ENCODE assay signal across 18 cellular contexts in genomic region chr4:10671750-10672149, GRCh38. TPM values are rescaled to one million over a fixed set of nuclear protein-coding genes. Genes with fewer than 3 reads are reported as not detected.
A peak's percentile ranks its signal among the peaks of the same experiment; 100 is the strongest.
DNase-seq lines count a peak whose midpoint lies in the region; ATAC-seq and TF ChIP-seq lines count a peak whose summit lies in the region.
"Had no signal": no experiment of that assay in that cellular context is flagged by ENCODE, and none has a peak within 500 bp of the region (broad histone marks: within the 10 kb centered on the region; RNA-seq: fewer than 3 reads in every experiment).

No MANE protein-coding gene starts in this region.

- peak; percentile 45 for ATAC-seq in CD8-positive, alpha-beta T cell
- ATAC-seq in activated CD8-positive, alpha-beta T cell treated with anti-CD3 and anti-CD28 coated beads for 36 hours = peak; percentile 22
- no peak for ATAC-seq in natural killer cell
- ATAC-seq in HG02798 (IDR thresholded peaks at IDR 0.05; ENCODE audit: poor library complexity, unreplicated experiment) = no peak
- no peak for ATAC-seq in GM19035 (IDR thresholded peaks at IDR 0.05; ENCODE audit: unreplicated experiment)

- no peak for TF ChIP-seq CTCF in CD8-positive, alpha-beta T cell (IDR thresholded peaks at IDR 0.05)
- no peak for TF ChIP-seq CTCF in activated CD8-positive, alpha-beta T cell treated with anti-CD3 and anti-CD28 coated beads for 36 hours (IDR thresholded peaks at IDR 0.05)
- TF ChIP-seq CTCF in natural killer cell (IDR thresholded peaks at IDR 0.05) = no peak

- intact Hi-C loops in CD8-positive, alpha-beta T cell (cut with DNase I, micrococcal nuclease) = no loop called here
- intact Hi-C loops in activated CD8-positive, alpha-beta T cell treated with anti-CD3 and anti-CD28 coated beads for 36 hours (cut with micrococcal nuclease) = loop anchor here (5.0 kb wide), 1 partner anchor 56 kb away; no protein-coding TSS in a partner anchor
- intact Hi-C loops in natural killer cell (cut with micrococcal nuclease) = no loop called here

- H3K27me3 Mint-ChIP-seq in T-helper 1 cell treated with Interleukin-12 subunit alpha and Interleukin-12 subunit beta and Interleukin-4 antibody, amounts not matched to agents 30 μg/mL and 1 μg/mL, for 36 hours (ENCODE audit: low read depth) = no peaks in the 10 kb centered on the region
- H3K27me3 Mint-ChIP-seq in CD8-positive, alpha-beta T cell (ENCODE audit: low read depth) = no peaks in the 10 kb centered on the region
- H3K27me3 Mint-ChIP-seq in activated CD8-positive, alpha-beta T cell treated with anti-CD3 and anti-CD28 coated beads for 36 hours = no peaks in the 10 kb centered on the region
- H3K27me3 Mint-ChIP-seq in natural killer cell (ENCODE audit: low read depth in 2 of 2) = no peaks in the 10 kb centered on the region

- DNase-seq in T-helper 1 cell (no peak), natural killer cell (no peak), NCI-H187 treated with DMSO at 0.1 percent for 48 hours (lab: John Stamatoyannopoulos, UW) (no peak)
- DNase-seq in CD8-positive, alpha-beta T cell = peak in 1 of 7 experiments; percentile 24
- DNase-seq in activated CD8-positive, alpha-beta T cell treated with anti-CD3 and anti-CD28 coated beads for 36 hours = no peak
- DNase-seq: adrenal gland, EL, glutamatergic neuron, mesendoderm, NCI-H510A treated with DMSO at 0.1 percent for 48 hours, nephron progenitor cell, sigmoid colon, transverse colon had no signal

- POLR2A ChIA-PET in CD8-positive, alpha-beta T cell (lab: Charles Lee) = no interaction called here
- POLR2A ChIA-PET in activated CD8-positive, alpha-beta T cell treated with anti-CD3 and anti-CD28 coated beads for 36 hours (lab: Charles Lee) = interaction anchor here (0.7 kb wide), 1 partner anchor 15 kb away, joined by 4 read pairs; no protein-coding TSS in a partner anchor

- no peak overlapping the region for H3K4me3 ChIP-seq in CD8-positive, alpha-beta T cell (ENCODE audit: low read depth, low read length)
- H3K4me3 ChIP-seq: adrenal gland, sigmoid colon, transverse colon had no signal

- H3K36me3 ChIP-seq in CD8-positive, alpha-beta T cell (ENCODE audit: insufficient read depth, low read length) = no peaks in the 10 kb centered on the region
- H3K36me3 ChIP-seq: adrenal gland, sigmoid colon, transverse colon had no signal

- H3K4me1 Mint-ChIP-seq in T-helper 1 cell treated with Interleukin-12 subunit alpha and Interleukin-12 subunit beta and Interleukin-4 antibody, amounts not matched to agents 30 μg/mL and 1 μg/mL, for 36 hours (ENCODE audit: low read depth) = peaks cover 33% of the 10 kb centered on the region
- peaks cover 24% of the 10 kb centered on the region for H3K4me1 Mint-ChIP-seq in CD8-positive, alpha-beta T cell (ENCODE audit: low read depth)
- H3K4me1 Mint-ChIP-seq in activated CD8-positive, alpha-beta T cell treated with anti-CD3 and anti-CD28 coated beads for 36 hours (ENCODE audit: low read depth) = peaks cover 38% of the 10 kb centered on the region
- peaks cover 23 to 30% of the 10 kb centered on the region in 2 donors for H3K4me1 Mint-ChIP-seq in natural killer cell

- peaks cover 23% of the 10 kb centered on the region for H3K4me1 ChIP-seq in CD8-positive, alpha-beta T cell (ENCODE audit: insufficient read depth, low read length)
- H3K4me1 ChIP-seq: adrenal gland, parathyroid adenoma, sigmoid colon, transverse colon had no signal

- peaks cover 9% of the 10 kb centered on the region for H3K36me3 Mint-ChIP-seq in T-helper 1 cell treated with Interleukin-12 subunit alpha and Interleukin-12 subunit beta and Interleukin-4 antibody, amounts not matched to agents 30 μg/mL and 1 μg/mL, for 36 hours (ENCODE audit: low read depth)
- H3K36me3 Mint-ChIP-seq in CD8-positive, alpha-beta T cell = no peaks in the 10 kb centered on the region
- H3K36me3 Mint-ChIP-seq in activated CD8-positive, alpha-beta T cell treated with anti-CD3 and anti-CD28 coated beads for 36 hours (ENCODE audit: low read depth) = no peaks in the 10 kb centered on the region
- H3K36me3 Mint-ChIP-seq in natural killer cell = no peaks in the 10 kb centered on the region

- CTCF ChIA-PET in CD8-positive, alpha-beta T cell (lab: Charles Lee) = interaction anchor here (0.6 to 1.3 kb wide), 3 partner anchors 10 to 66 kb away, joined by 3 read pairs; no protein-coding TSS in a partner anchor
- CTCF ChIA-PET in activated CD8-positive, alpha-beta T cell treated with anti-CD3 and anti-CD28 coated beads for 36 hours (lab: Charles Lee) = no interaction called here

- no peaks in the 10 kb centered on the region for H3K27me3 ChIP-seq in CD8-positive, alpha-beta T cell (ENCODE audit: insufficient read depth, low read length)
- H3K27me3 ChIP-seq: adrenal gland, sigmoid colon, transverse colon had no signal

- H3K27ac ChIP-seq in CD8-positive, alpha-beta T cell (ENCODE audit: low read depth, low read length) = peak overlapping the region; percentile 59
- H3K27ac ChIP-seq: 22Rv1, adrenal gland, parathyroid adenoma, sigmoid colon, transverse colon had no signal

- peak overlapping the region; percentile 87 for H3K27ac Mint-ChIP-seq in T-helper 1 cell treated with Interleukin-12 subunit alpha and Interleukin-12 subunit beta and Interleukin-4 antibody, amounts not matched to agents 30 μg/mL and 1 μg/mL, for 36 hours
- peak overlapping the region; percentile 94 for H3K27ac Mint-ChIP-seq in CD8-positive, alpha-beta T cell
- H3K27ac Mint-ChIP-seq in activated CD8-positive, alpha-beta T cell treated with anti-CD3 and anti-CD28 coated beads for 36 hours = peak overlapping the region; percentile 92
- peak overlapping the region; percentile 73 to 83 for H3K27ac Mint-ChIP-seq in natural killer cell
- H3K27ac Mint-ChIP-seq: nephron progenitor cell had no signal

- H3K9me3 Mint-ChIP-seq in T-helper 1 cell treated with Interleukin-12 subunit alpha and Interleukin-12 subunit beta and Interleukin-4 antibody, amounts not matched to agents 30 μg/mL and 1 μg/mL, for 36 hours = peaks cover 20% of the 10 kb centered on the region
- H3K9me3 Mint-ChIP-seq in CD8-positive, alpha-beta T cell = no peaks in the 10 kb centered on the region
- peaks cover 4% of the 10 kb centered on the region for H3K9me3 Mint-ChIP-seq in activated CD8-positive, alpha-beta T cell treated with anti-CD3 and anti-CD28 coated beads for 36 hours
- H3K9me3 Mint-ChIP-seq in natural killer cell = no peaks in the 10 kb centered on the region
- H3K9me3 Mint-ChIP-seq: nephron progenitor cell had no signal

- H3K4me3 Mint-ChIP-seq in T-helper 1 cell treated with Interleukin-12 subunit alpha and Interleukin-12 subunit beta and Interleukin-4 antibody, amounts not matched to agents 30 μg/mL and 1 μg/mL, for 36 hours = peak overlapping the region; percentile 22
- H3K4me3 Mint-ChIP-seq in CD8-positive, alpha-beta T cell = peak overlapping the region; percentile 23
- H3K4me3 Mint-ChIP-seq in activated CD8-positive, alpha-beta T cell treated with anti-CD3 and anti-CD28 coated beads for 36 hours = no peak overlapping the region
- H3K4me3 Mint-ChIP-seq in natural killer cell = peak overlapping the region; percentile 56
- H3K4me3 Mint-ChIP-seq: nephron progenitor cell had no signal

- H3K9me3 ChIP-seq in CD8-positive, alpha-beta T cell (ENCODE audit: low read length) = no peaks in the 10 kb centered on the region
- H3K9me3 ChIP-seq: adrenal gland, sigmoid colon, transverse colon had no signal

RNA-seq across cellular contexts. Expression of gene CLNK, which starts 12.8 kb away (rescaled TPM):
- total RNA-seq in CD8-positive, alpha-beta T cell = not detected
- under 1 TPM in 1 of 2 experiments, not detected in 1; 0.18 TPM for total RNA-seq in activated CD8-positive, alpha-beta T cell treated with anti-CD3 and anti-CD28 coated beads for 36 hours
- total RNA-seq in natural killer cell = 1 to 10 TPM in 2 of 3 donors, under 1 TPM in 1; 1.00 to 1.1 (median 1.0) TPM
- total RNA-seq: sigmoid colon had no signal

Comparison
In these comparisons a context has a peak if more than half of its experiments do, and no peak if none do; other contexts are left out.
1. ATAC-seq: peak in CD8-positive, alpha-beta T cell (single experiment) and activated CD8-positive, alpha-beta T cell treated with anti-CD3 and anti-CD28 coated beads for 36 hours (single experiment); none in natural killer cell (0 of 3), HG02798 (single experiment) and GM19035 (single experiment).
2. Peak in every context shown above with its lines, with median percentiles within 50 percentile points of each other: H3K27ac Mint-ChIP-seq.